8 cellular contexts compared by ENCODE assay signal in genomic region chr7:25565949-25566348, GRCh38.
DNase-seq lines count a peak whose midpoint lies in the region; ATAC-seq and TF ChIP-seq lines count a peak whose summit lies in the region.

No MANE protein-coding gene starts in this region.

- no peaks in the 10 kb centered on the region for H3K9me3 ChIP-seq in smooth muscle cell (replicated peaks; ENCODE audit: low read depth)

- no peaks in the 10 kb centered on the region for H3K36me3 ChIP-seq in smooth muscle cell (ENCODE audit: low read depth)

- H3K27ac ChIP-seq in smooth muscle cell (ENCODE audit: low read depth): no peak overlapping the region

- peak; percentile 39 for DNase-seq in GM10266 (ENCODE audit: extremely low spot score)
- DNase-seq in NCI-H128 (lab: John Stamatoyannopoulos, UW; ENCODE audit: unreplicated experiment): peak; percentile 44
- peak; percentile 13 for DNase-seq in T-helper 22 cell (ENCODE audit: low read depth)
- DNase-seq in astrocyte of the spinal cord (ENCODE audit: low read depth, low spot score): peak; percentile 76
- DNase-seq in hippocampal formation (lab: John Stamatoyannopoulos, UW): peak; percentile 32 to 37
- peak; percentile 13 for DNase-seq in smooth muscle cell (lab: John Stamatoyannopoulos, UW; ENCODE audit: unreplicated experiment)

- peak overlapping the region; percentile 73 for H2AFZ ChIP-seq in smooth muscle cell (ENCODE audit: low read depth)

- 1% methylated on average over 7 of the region's 7 CpGs for WGBS in smooth muscle cell (ENCODE audit: low lambda C conversion rate)

- H3K9ac ChIP-seq in smooth muscle cell (ENCODE audit: low read depth): no peak overlapping the region

- peaks cover 22% of the 10 kb centered on the region for H3K27me3 ChIP-seq in smooth muscle cell (ENCODE audit: low read depth)

- no peaks in the 10 kb centered on the region for H3F3A ChIP-seq in smooth muscle cell (ENCODE audit: low read depth)

- H3K4me1 ChIP-seq in smooth muscle cell (ENCODE audit: low read depth): no peaks in the 10 kb centered on the region

- H4K20me1 ChIP-seq in smooth muscle cell (ENCODE audit: low read depth): no peaks in the 10 kb centered on the region

- peak; percentile 100 for TF ChIP-seq CTCF in GM10266 (IDR thresholded peaks at IDR 0.05; ENCODE audit: control insufficient read depth, insufficient read depth, low read depth, missing control alignments)
- TF ChIP-seq CTCF in astrocyte of the spinal cord (IDR thresholded peaks at IDR 0.05; ENCODE audit: low read depth, low read length): peak; percentile 100
- peak; percentile 100 for TF ChIP-seq CTCF in smooth muscle cell (IDR thresholded peaks at IDR 0.05; ENCODE audit: borderline replicate concordance, insufficient read depth, poor library complexity, severe bottlenecking)

- peak overlapping the region; percentile 78 for H3K4me2 ChIP-seq in smooth muscle cell

- ATAC-seq in HG02973 (IDR thresholded peaks at IDR 0.05; ENCODE audit: unreplicated experiment): no peak
- no peak for ATAC-seq in GM18907 (IDR thresholded peaks at IDR 0.05; ENCODE audit: unreplicated experiment)

- H3K4me3 ChIP-seq in astrocyte of the spinal cord (ENCODE audit: low read depth, low read length) (no peak overlapping the region), smooth muscle cell (peak overlapping the region; percentile 32)

- in situ Hi-C loops in astrocyte of the spinal cord (cut with HindIII; ENCODE audit: low sequenced_read_pairs): no loop called here

- H3K79me2 ChIP-seq in smooth muscle cell (ENCODE audit: low read depth): no peaks in the 10 kb centered on the region

Comparison
In these comparisons a context has a peak if more than half of its experiments do, and no peak if none do; other contexts are left out.
1. DNase-seq: peak in every context shown above with its lines; median percentile 76 in astrocyte of the spinal cord; 44 in NCI-H128; 39 in GM10266; 34 in hippocampal formation; 13 in T-helper 22 cell; 13 in smooth muscle cell.